Comparison of ENCODE assay signal across 8 cellular contexts in the genomic region with DNA sequence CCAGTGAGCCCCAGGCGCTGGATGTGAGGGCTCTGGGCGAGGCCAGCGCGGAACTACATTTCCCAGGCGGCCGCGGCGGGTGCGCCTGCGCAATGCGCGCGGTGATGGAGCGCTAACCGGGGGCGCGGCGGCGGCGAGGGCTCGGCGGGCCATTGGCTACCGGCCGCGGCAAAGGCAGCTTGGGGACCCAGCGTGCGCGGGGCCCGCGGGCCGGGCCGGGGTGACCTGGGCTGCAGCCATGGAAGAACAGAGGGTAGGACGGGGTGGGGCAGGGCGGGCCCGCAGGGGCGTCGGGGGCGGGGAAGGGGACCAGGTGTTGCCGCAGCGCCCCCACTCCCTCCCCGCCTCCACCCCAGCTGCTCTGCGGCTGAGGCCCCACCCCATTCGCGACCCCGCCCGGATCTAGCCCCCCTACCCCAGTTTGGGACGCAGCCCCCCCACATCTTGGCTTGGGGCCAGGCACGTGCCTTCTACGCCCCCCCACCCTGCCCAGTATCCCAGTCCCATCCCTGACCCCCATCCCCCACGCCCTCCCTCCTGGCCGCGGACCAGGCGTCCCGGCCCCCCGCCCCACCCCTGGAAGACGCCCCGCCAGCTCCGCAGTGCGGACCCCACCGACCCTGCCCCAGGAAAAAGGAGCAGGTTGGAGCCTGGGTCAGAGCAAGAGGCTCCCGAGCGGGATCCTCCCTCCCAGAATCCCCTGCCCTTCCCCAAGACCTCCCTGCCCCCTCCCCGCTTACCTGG. TPM values are rescaled to one million over a fixed set of nuclear protein-coding genes. Genes with fewer than 3 reads are reported as not detected.
DNase-seq lines count a peak whose midpoint lies in the region; ATAC-seq and TF ChIP-seq lines count a peak whose summit lies in the region.

TSS of gene FSD1 (plus strand) at position 90 of the 744 bp plus-strand sequence. CDS start at position 239, 149 bp downstream.

- peak within 1 kb of the TSS; percentile 78 for H3K56ac ChIP-seq in mesendoderm (ENCODE audit: low read length)

- H3K4me3 ChIP-seq in WERI-Rb-1 (ENCODE audit: low read depth, low read length) (peak within 1 kb of the TSS; percentile 37), mesendoderm (ENCODE audit: low read length) (no peak within 1 kb of the TSS)

- H2BK15ac ChIP-seq in mesendoderm (replicated peaks; ENCODE audit: low read depth), result no peak within 1 kb of the TSS

- no peak within 1 kb of the TSS for H3K4me2 ChIP-seq in mesendoderm (ENCODE audit: low read length)

- H3K27ac ChIP-seq in WERI-Rb-1, result no peak within 1 kb of the TSS
- no peak within 1 kb of the TSS for H3K27ac ChIP-seq in mesendoderm (ENCODE audit: low read depth, low read length)

- H2BK120ac ChIP-seq in mesendoderm (ENCODE audit: low read depth, low read length), result no peak within 1 kb of the TSS

- TF ChIP-seq CTCF in WERI-Rb-1 (IDR thresholded peaks at IDR 0.05; ENCODE audit: low read depth, low read length), result no peak

- H2AK5ac ChIP-seq in mesendoderm (ENCODE audit: low read length), result no peak within 1 kb of the TSS

- H3K9me3 Mint-ChIP-seq in central memory CD8-positive, alpha-beta T cell, result no peaks in the 10 kb centered on the region

- H3K27me3 ChIP-seq in WERI-Rb-1 (ENCODE audit: insufficient read depth, low read depth, severe bottlenecking) (no peaks in the 10 kb centered on the region), mesendoderm (ENCODE audit: insufficient read depth, low read length, poor library complexity) (no peaks in the 10 kb centered on the region)

- H4K8ac ChIP-seq in mesendoderm (ENCODE audit: low read depth, low read length), result no peak within 1 kb of the TSS

- H3K4me3 Mint-ChIP-seq in central memory CD8-positive, alpha-beta T cell, result peak within 1 kb of the TSS; percentile 50

- H3K27ac Mint-ChIP-seq in central memory CD8-positive, alpha-beta T cell (ENCODE audit: low read depth), result no peak within 1 kb of the TSS

- WGBS in mesendoderm (ENCODE audit: extremely low coverage, insufficient coverage, low lambda C conversion rate), result no CpG with 5 or more reads among the region's 63 CpGs

- no peak within 1 kb of the TSS for H3K4ac ChIP-seq in mesendoderm (ENCODE audit: low read depth, low read length)

- in situ Hi-C loops in G401 (cut with HindIII; ENCODE audit: low sequenced_read_pairs), result no loop called here

- H2BK5ac ChIP-seq in mesendoderm (ENCODE audit: low read length), result no peak within 1 kb of the TSS

- no peak within 1 kb of the TSS for H3K9ac ChIP-seq in mesendoderm (ENCODE audit: low read length)

- no peak within 1 kb of the TSS for H4K5ac ChIP-seq in mesendoderm (ENCODE audit: low read length)

- peaks cover 9% of the 10 kb centered on the region for H3K36me3 ChIP-seq in WERI-Rb-1
- no peaks in the 10 kb centered on the region for H3K36me3 ChIP-seq in mesendoderm (ENCODE audit: control insufficient read depth, insufficient read depth, low read length)

- no peaks in the 10 kb centered on the region for H3K79me1 ChIP-seq in mesendoderm (ENCODE audit: low read length)

- peak within 1 kb of the TSS; percentile 33 for H3K18ac ChIP-seq in mesendoderm (ENCODE audit: low read length)

- peaks cover 12% of the 10 kb centered on the region for H3K4me1 Mint-ChIP-seq in central memory CD8-positive, alpha-beta T cell

- H3K23ac ChIP-seq in mesendoderm (ENCODE audit: low read length), result no peak within 1 kb of the TSS

- no peaks in the 10 kb centered on the region for H3K4me1 ChIP-seq in mesendoderm (ENCODE audit: control insufficient read depth, low read depth, low read length)

- peaks cover 45% of the 10 kb centered on the region for H3K27me3 Mint-ChIP-seq in central memory CD8-positive, alpha-beta T cell

- H3K79me2 ChIP-seq in mesendoderm (ENCODE audit: control insufficient read depth, insufficient read depth, low read length), result no peaks in the 10 kb centered on the region

- peak; percentile 65 for ATAC-seq in central memory CD8-positive, alpha-beta T cell (replicated peaks; ENCODE audit: extremely low read depth, poor library complexity, severe bottlenecking)
- ATAC-seq in stimulated activated naive CD8-positive, alpha-beta T cell treated with anti-CD3 and anti-CD28 coated beads, Interleukin-15, Interleukin-2, amounts not matched to agents 100 U/mL and 50 U/mL, for 24 hours, result peak; percentile 87

- peak; percentile 59 for DNase-seq in G401 (ENCODE audit: low spot score)
- peak; percentile 47 for DNase-seq in NCI-H1092 treated with DMSO at 0.1 percent for 48 hours (lab: John Stamatoyannopoulos, UW)
- peak; percentile 71 for DNase-seq in WERI-Rb-1
- no peak for DNase-seq in central memory CD8-positive, alpha-beta T cell (ENCODE audit: low spot score in 2 of 2)
- DNase-seq in mesendoderm, result peak; percentile 81
- DNase-seq in stimulated activated naive CD8-positive, alpha-beta T cell treated with anti-CD3 and anti-CD28 coated beads, Interleukin-15, Interleukin-2, amounts not matched to agents 100 U/mL and 50 U/mL, for 24 hours, result peak; percentile 89
- no peak for DNase-seq in cortex of kidney (lab: John Stamatoyannopoulos, UW)
- no peak for DNase-seq in NCI-H2029 (lab: John Stamatoyannopoulos, UW)

- peaks cover 6% of the 10 kb centered on the region for H3K36me3 Mint-ChIP-seq in central memory CD8-positive, alpha-beta T cell (ENCODE audit: insufficient read depth)

- H3K9me3 ChIP-seq in WERI-Rb-1 (ENCODE audit: severe bottlenecking), result no peaks in the 10 kb centered on the region

RNA-seq across cellular contexts. Expression of gene FSD1, which starts in this region (rescaled TPM):
- 22.9 and 32.9 TPM in 2 replicates for total RNA-seq in G401 (2014; rRNA removed; shearing (Covaris generic))
- polyA plus RNA-seq in mesendoderm (2013, experiment 1 of 2), result 18.6 TPM
- polyA plus RNA-seq in mesendoderm (2013, experiment 2 of 2), result 18.3 TPM

Comparison
In these comparisons a context has a peak if more than half of its experiments do, and no peak if none do; other contexts are left out.
1. DNase-seq: peak in G401 (single experiment), NCI-H1092 treated with DMSO at 0.1 percent for 48 hours (single experiment), WERI-Rb-1 (single experiment), mesendoderm (single experiment) and stimulated activated naive CD8-positive, alpha-beta T cell treated with anti-CD3 and anti-CD28 coated beads, Interleukin-15, Interleukin-2, amounts not matched to agents 100 U/mL and 50 U/mL, for 24 hours (single experiment); none in central memory CD8-positive, alpha-beta T cell (0 of 2), cortex of kidney (single experiment) and NCI-H2029 (single experiment).